ENCODE assay signal across 8 cellular contexts in genomic region chr22:44620129-44620840, GRCh38.
DNase-seq lines count a peak whose midpoint lies in the region; ATAC-seq lines count a peak whose summit lies in the region.

No MANE protein-coding gene starts in this region.

- H3K27me3 ChIP-seq in CD4-positive, CD25-positive, alpha-beta regulatory T cell (ENCODE audit: control insufficient read depth, insufficient read depth, low read length), result no peaks in the 10 kb centered on the region

- H3K36me3 Mint-ChIP-seq in CD4-positive, CD25-positive, alpha-beta regulatory T cell, result no peaks in the 10 kb centered on the region
- H3K36me3 Mint-ChIP-seq in activated CD4-positive, alpha-beta memory T cell treated with anti-CD3 and anti-CD28 coated beads for 36 hours, result no peaks in the 10 kb centered on the region
- H3K36me3 Mint-ChIP-seq in naive B cell, result no peaks in the 10 kb centered on the region
- no peaks in the 10 kb centered on the region for H3K36me3 Mint-ChIP-seq in stimulated activated naive B cell treated with anti-CD40 and anti-IgM and Interleukin-4, amounts not matched to agents 10 μg/mL and 1 μg/mL and 100 μg/mL, for 72 hours

- peak overlapping the region in 1 of 3 donors; percentile 56 for H3K27ac Mint-ChIP-seq in CD4-positive, CD25-positive, alpha-beta regulatory T cell
- H3K27ac Mint-ChIP-seq in activated CD4-positive, alpha-beta memory T cell treated with anti-CD3 and anti-CD28 coated beads for 36 hours, result no peak overlapping the region
- H3K27ac Mint-ChIP-seq in naive B cell, result peak overlapping the region in 5 of 6 donors; percentile 57 to 91 (median 74)
- peak overlapping the region; percentile 87 for H3K27ac Mint-ChIP-seq in stimulated activated naive B cell treated with anti-CD40 and anti-IgM and Interleukin-4, amounts not matched to agents 10 μg/mL and 1 μg/mL and 100 μg/mL, for 72 hours

- H3K9me3 Mint-ChIP-seq in CD4-positive, CD25-positive, alpha-beta regulatory T cell, result peaks cover 0 to 3% (median 0%) of the 10 kb centered on the region in 7 donors
- peaks cover 3% of the 10 kb centered on the region for H3K9me3 Mint-ChIP-seq in activated CD4-positive, alpha-beta memory T cell treated with anti-CD3 and anti-CD28 coated beads for 36 hours
- peaks cover 0 to 2% (median 0%) of the 10 kb centered on the region in 7 donors for H3K9me3 Mint-ChIP-seq in naive B cell
- no peaks in the 10 kb centered on the region for H3K9me3 Mint-ChIP-seq in stimulated activated naive B cell treated with anti-CD40 and anti-IgM and Interleukin-4, amounts not matched to agents 10 μg/mL and 1 μg/mL and 100 μg/mL, for 72 hours

- no peak overlapping the region for H3K4me3 ChIP-seq in CD4-positive, CD25-positive, alpha-beta regulatory T cell (ENCODE audit: low read depth, low read length)

- H3K4me3 Mint-ChIP-seq in CD4-positive, CD25-positive, alpha-beta regulatory T cell, result no peak overlapping the region
- peak overlapping the region; percentile 30 for H3K4me3 Mint-ChIP-seq in activated CD4-positive, alpha-beta memory T cell treated with anti-CD3 and anti-CD28 coated beads for 36 hours
- H3K4me3 Mint-ChIP-seq in naive B cell, result peak overlapping the region in 3 of 8 donors; percentile 30 to 63 (median 50)
- H3K4me3 Mint-ChIP-seq in stimulated activated naive B cell treated with anti-CD40 and anti-IgM and Interleukin-4, amounts not matched to agents 10 μg/mL and 1 μg/mL and 100 μg/mL, for 72 hours, result no peak overlapping the region

- H3K9me3 ChIP-seq in CD4-positive, CD25-positive, alpha-beta regulatory T cell (ENCODE audit: control insufficient read depth in 2 of 2, low read length in 2 of 2), result peaks cover 0 to under 1% of the 10 kb centered on the region in 2 experiments

- peaks cover 0 to 6% (median 2%) of the 10 kb centered on the region in 4 donors for H3K4me1 Mint-ChIP-seq in CD4-positive, CD25-positive, alpha-beta regulatory T cell
- peaks cover 10% of the 10 kb centered on the region for H3K4me1 Mint-ChIP-seq in activated CD4-positive, alpha-beta memory T cell treated with anti-CD3 and anti-CD28 coated beads for 36 hours (ENCODE audit: low read depth)
- H3K4me1 Mint-ChIP-seq in naive B cell, result no peaks in the 10 kb centered on the region
- H3K4me1 Mint-ChIP-seq in stimulated activated naive B cell treated with anti-CD40 and anti-IgM and Interleukin-4, amounts not matched to agents 10 μg/mL and 1 μg/mL and 100 μg/mL, for 72 hours, result peaks cover 0 to 2% of the 10 kb centered on the region in 2 donors

- no peaks in the 10 kb centered on the region for H3K36me3 ChIP-seq in CD4-positive, CD25-positive, alpha-beta regulatory T cell (ENCODE audit: control insufficient read depth, insufficient read depth, low read length)

- CTCF ChIA-PET in activated CD4-positive, alpha-beta memory T cell treated with anti-CD3 and anti-CD28 coated beads for 36 hours (lab: Charles Lee), result no interaction called here

- H3K27me3 Mint-ChIP-seq in CD4-positive, CD25-positive, alpha-beta regulatory T cell, result peaks cover 9% of the 10 kb centered on the region
- H3K27me3 Mint-ChIP-seq in activated CD4-positive, alpha-beta memory T cell treated with anti-CD3 and anti-CD28 coated beads for 36 hours, result no peaks in the 10 kb centered on the region
- peaks cover 7 to 19% (median 13%) of the 10 kb centered on the region in 3 donors for H3K27me3 Mint-ChIP-seq in naive B cell
- H3K27me3 Mint-ChIP-seq in stimulated activated naive B cell treated with anti-CD40 and anti-IgM and Interleukin-4, amounts not matched to agents 10 μg/mL and 1 μg/mL and 100 μg/mL, for 72 hours, result peaks cover 18 to 28% of the 10 kb centered on the region in 2 donors

- H3K27ac ChIP-seq in CD4-positive, CD25-positive, alpha-beta regulatory T cell (ENCODE audit: insufficient read depth, low read length, poor library complexity, severe bottlenecking), result peak overlapping the region; percentile 56

- intact Hi-C loops in activated CD4-positive, alpha-beta memory T cell treated with anti-CD3 and anti-CD28 coated beads for 36 hours (cut with micrococcal nuclease), result loop anchor here (10.0 kb wide), 1 partner anchor 285 kb away; no protein-coding TSS in a partner anchor

- DNase-seq in CD4-positive, CD25-positive, alpha-beta regulatory T cell, result peak; percentile 67 to 92 (median 88)
- DNase-seq in NCI-H1417 treated with DMSO at 0.1 percent for 48 hours (lab: John Stamatoyannopoulos, UW), result peak; percentile 12
- peak; percentile 88 for DNase-seq in activated CD4-positive, alpha-beta memory T cell treated with anti-CD3 and anti-CD28 coated beads for 36 hours
- DNase-seq in effector CD8-positive, alpha-beta T cell (lab: John Stamatoyannopoulos, UW), result peak; percentile 66
- peak; percentile 29 for DNase-seq in naive B cell
- DNase-seq in stimulated activated naive B cell treated with anti-CD40 and anti-IgM and Interleukin-4, amounts not matched to agents 10 μg/mL and 1 μg/mL and 100 μg/mL, for 72 hours, result peak; percentile 28

- peaks cover 13% of the 10 kb centered on the region for H3K4me1 ChIP-seq in CD4-positive, CD25-positive, alpha-beta regulatory T cell (ENCODE audit: control insufficient read depth, insufficient read depth, low read length, poor library complexity, severe bottlenecking)

- POLR2A ChIA-PET in activated CD4-positive, alpha-beta memory T cell treated with anti-CD3 and anti-CD28 coated beads for 36 hours (lab: Charles Lee), result interaction anchor here (0.6 kb wide), 1 partner anchor 13 kb away, joined by 3 read pairs; no protein-coding TSS in a partner anchor

- ATAC-seq in CD4-positive, CD25-positive, alpha-beta regulatory T cell (ENCODE audit: low read depth in 2 of 2), result peak; percentile 74 to 76
- ATAC-seq in naive B cell (ENCODE audit: low read depth in 2 of 2) (peak; percentile 68), HG03097 (IDR thresholded peaks at IDR 0.05; ENCODE audit: low FRiP score, unreplicated experiment) (no peak), HG02970 (IDR thresholded peaks at IDR 0.05; ENCODE audit: low FRiP score, unreplicated experiment) (no peak)
- ATAC-seq in stimulated activated naive B cell treated with anti-CD40 and anti-IgM and Interleukin-4, amounts not matched to agents 10 μg/mL and 1 μg/mL and 100 μg/mL, for 72 hours (replicated peaks), result peak; percentile 61 to 69

Comparison
In these comparisons a context has a peak if more than half of its experiments do, and no peak if none do; other contexts are left out.
1. ATAC-seq: peak in CD4-positive, CD25-positive, alpha-beta regulatory T cell (2 of 2), naive B cell (2 of 2) and stimulated activated naive B cell treated with anti-CD40 and anti-IgM and Interleukin-4, amounts not matched to agents 10 μg/mL and 1 μg/mL and 100 μg/mL, for 72 hours (2 of 2); none in HG03097 (single experiment) and HG02970 (single experiment).
2. DNase-seq: peak in every context shown above with its lines; median percentile 88 in CD4-positive, CD25-positive, alpha-beta regulatory T cell; 88 in activated CD4-positive, alpha-beta memory T cell treated with anti-CD3 and anti-CD28 coated beads for 36 hours; 66 in effector CD8-positive, alpha-beta T cell; 29 in naive B cell; 28 in stimulated activated naive B cell treated with anti-CD40 and anti-IgM and Interleukin-4, amounts not matched to agents 10 μg/mL and 1 μg/mL and 100 μg/mL, for 72 hours; 12 in NCI-H1417 treated with DMSO at 0.1 percent for 48 hours.